ENCODE assay signal across 17 cellular contexts in the genomic region with DNA sequence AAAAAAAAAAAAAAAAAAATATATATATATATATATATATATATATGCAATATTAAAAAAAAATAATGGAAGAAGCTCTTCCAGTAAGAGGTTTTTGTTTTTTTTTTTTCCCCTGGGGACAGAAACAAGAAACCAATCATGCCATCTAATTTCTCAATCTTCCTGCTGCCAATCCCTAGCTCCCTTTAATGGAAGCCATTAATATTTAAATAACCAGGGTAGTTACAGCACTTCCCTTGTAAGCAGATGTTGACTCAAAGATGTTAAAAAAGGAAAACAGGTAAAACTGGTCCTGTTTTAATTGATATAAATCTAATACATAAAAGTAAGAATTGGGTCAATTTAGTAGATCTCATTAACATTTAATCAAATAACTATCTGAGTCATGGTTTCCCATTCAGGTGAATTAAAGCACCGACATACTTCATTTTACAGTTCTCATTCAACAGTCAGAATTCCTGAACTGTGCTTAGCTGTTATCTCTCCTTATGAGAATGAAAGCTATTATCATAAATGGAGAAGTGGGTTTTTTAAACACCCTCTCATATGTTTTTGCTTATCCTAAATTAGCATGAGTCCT. TPM values are rescaled to one million over a fixed set of nuclear protein-coding genes. Genes with fewer than 3 reads are reported as not detected.
"Had no signal": no experiment of that assay in that cellular context is flagged by ENCODE, and none has a peak within 500 bp of the region (broad histone marks: within the 10 kb centered on the region; RNA-seq: fewer than 3 reads in every experiment).

No MANE protein-coding gene starts in this region.

- H3K4me1 Mint-ChIP-seq: activated naive CD8-positive, alpha-beta T cell treated with anti-CD3 and anti-CD28 coated beads, Interleukin-2, amount 50 U/mL, for 24 hours had no signal

- H3K27ac ChIP-seq: ascending aorta, breast epithelium, epithelial cell of prostate, neutrophil, parathyroid adenoma had no signal

- H3K27me3 ChIP-seq: ascending aorta, breast epithelium, neutrophil had no signal

- H3K36me3 Mint-ChIP-seq: naive thymus-derived CD8-positive, alpha-beta T cell had no signal

- H3K9me3 Mint-ChIP-seq: activated naive CD4-positive, alpha-beta T cell treated with anti-CD3 and anti-CD28 coated beads for 36 hours; activated naive CD8-positive, alpha-beta T cell treated with anti-CD3 and anti-CD28 coated beads, Interleukin-2, amount 50 U/mL, for 24 hours; effector memory CD8-positive, alpha-beta T cell; naive thymus-derived CD8-positive, alpha-beta T cell had no signal

- H3K27ac Mint-ChIP-seq: activated naive CD4-positive, alpha-beta T cell treated with anti-CD3 and anti-CD28 coated beads for 36 hours; activated naive CD8-positive, alpha-beta T cell treated with anti-CD3 and anti-CD28 coated beads, Interleukin-2, amount 50 U/mL, for 24 hours; effector memory CD8-positive, alpha-beta T cell; naive thymus-derived CD8-positive, alpha-beta T cell had no signal

- DNase-seq: activated CD4-positive, CD25-positive, alpha-beta regulatory T cell treated with anti-CD3 and anti-CD28 coated beads, Interleukin-2, amount 50 U/mL, for 72 hours; activated naive CD4-positive, alpha-beta T cell treated with anti-CD3 and anti-CD28 coated beads for 36 hours; activated naive CD8-positive, alpha-beta T cell treated with anti-CD3 and anti-CD28 coated beads, Interleukin-2, amount 50 U/mL, for 24 hours; activated T-cell treated with anti-CD3 and anti-CD28 coated beads for 4 hours; dermis blood vessel endothelial cell; effector memory CD8-positive, alpha-beta T cell; foreskin melanocyte; kidney glomerular epithelial cell; mesenchymal stem cell; naive thymus-derived CD8-positive, alpha-beta T cell; stimulated activated CD4-positive, alpha-beta T cell treated with anti-CD3 and anti-CD28 coated beads, Interleukin-12 subunit alpha, Interleukin-12 subunit beta, amount 100 ng/mL, for 4 hours; stimulated activated CD4-positive, alpha-beta T cell treated with anti-CD3 and anti-CD28 coated beads, Interleukin-2, amount 100 ng/mL, for 24 hours had no signal

- H3K4me3 Mint-ChIP-seq: activated naive CD4-positive, alpha-beta T cell treated with anti-CD3 and anti-CD28 coated beads for 36 hours; activated naive CD8-positive, alpha-beta T cell treated with anti-CD3 and anti-CD28 coated beads, Interleukin-2, amount 50 U/mL, for 24 hours; effector memory CD8-positive, alpha-beta T cell; naive thymus-derived CD8-positive, alpha-beta T cell had no signal

- H3K9me3 ChIP-seq: ascending aorta, breast epithelium, neutrophil had no signal

- ATAC-seq: activated naive CD8-positive, alpha-beta T cell treated with anti-CD3 and anti-CD28 coated beads, Interleukin-2, amount 50 U/mL, for 24 hours; effector memory CD8-positive, alpha-beta T cell; naive thymus-derived CD8-positive, alpha-beta T cell had no signal

RNA-seq across cellular contexts. Expression of gene CPVL, which starts 22.6 kb away (rescaled TPM):
- total RNA-seq: activated naive CD4-positive, alpha-beta T cell treated with anti-CD3 and anti-CD28 coated beads for 36 hours had no signal
